ENCODE assay signal across 23 cellular contexts in genomic region chr17:43094129-43094834, GRCh38. TPM values are rescaled to one million over a fixed set of nuclear protein-coding genes. Genes with fewer than 3 reads are reported as not detected.
A peak's percentile ranks its signal among the peaks of the same experiment; 100 is the strongest.
DNase-seq lines count a peak whose midpoint lies in the region; ATAC-seq, FAIRE-seq and TF ChIP-seq lines count a peak whose summit lies in the region.
"Had no signal": no experiment of that assay in that cellular context is flagged by ENCODE, and none has a peak within 500 bp of the region (broad histone marks: within the 10 kb centered on the region; RNA-seq: fewer than 3 reads in every experiment).

No MANE protein-coding gene starts in this region.

- no peak overlapping the region for H3K4me3 ChIP-seq in AG04450 (ENCODE audit: low read depth, low read length)
- H3K4me3 ChIP-seq: uterus had no signal

- H3K27me3 ChIP-seq in AG04450 (ENCODE audit: control insufficient read depth, insufficient read depth, low read length), result no peaks in the 10 kb centered on the region
- H3K27me3 ChIP-seq: uterus had no signal

- DNase-seq in AG04450 (ENCODE audit: low read depth, low spot score) (no peak), GM04504 (ENCODE audit: low read depth) (peak; percentile 53), astrocyte of the hippocampus (ENCODE audit: low read depth, low spot score) (peak; percentile 68), inferior parietal cortex (ENCODE audit: extremely low spot score) (peak; percentile 23), RCC 7860 (ENCODE audit: low spot score) (no peak)
- DNase-seq: activated CD8-positive, alpha-beta T cell treated with anti-CD3 and anti-CD28 coated beads, Interleukin-2, amount 10 ng/mL, durations not matched to agents 7 days and 5 days; activated naive CD8-positive, alpha-beta T cell treated with anti-CD3 and anti-CD28 coated beads, Interleukin-2, amount 50 U/mL, for 24 hours; Calu3; head of caudate nucleus; mammary epithelial cell; MV-4-11; NCI-H2107; NCI-H82; stimulated activated naive CD8-positive, alpha-beta T cell treated with anti-CD3 and anti-CD28 coated beads, Interleukin-15, amount 100 ng/mL, for 72 hours; uterus had no signal

- CTCF ChIA-PET in AG04450 (lab: Charles Lee), result interaction anchor here (0.6 kb wide), 1 partner anchor 71 kb away, joined by 4 read pairs; no protein-coding TSS in a partner anchor

- ATAC-seq in GM21423 (IDR thresholded peaks at IDR 0.05; ENCODE audit: unreplicated experiment), result no peak
- no peak for ATAC-seq in GM19467 (IDR thresholded peaks at IDR 0.05; ENCODE audit: unreplicated experiment)
- no peak for ATAC-seq in GM18498 (IDR thresholded peaks at IDR 0.05; ENCODE audit: unreplicated experiment)
- ATAC-seq: activated CD8-positive, alpha-beta T cell treated with anti-CD3 and anti-CD28 coated beads, Interleukin-2, amount 10 ng/mL, durations not matched to agents 7 days and 5 days; activated naive CD8-positive, alpha-beta T cell treated with anti-CD3 and anti-CD28 coated beads, Interleukin-2, amount 50 U/mL, for 24 hours; natural killer cell treated with Interleukin-12 subunit alpha and Interleukin-12 subunit beta and Interleukin-15 and Interleukin-18, amount 100 ng/mL, for 72 hours; Panc1; stimulated activated naive CD8-positive, alpha-beta T cell treated with anti-CD3 and anti-CD28 coated beads, Interleukin-15, amount 100 ng/mL, for 72 hours had no signal

- no peaks in the 10 kb centered on the region for H3K9me3 ChIP-seq in AG04450 (ENCODE audit: control insufficient read depth, insufficient read depth, low read length)
- H3K9me3 ChIP-seq: uterus had no signal

- POLR2A ChIA-PET in AG04450 (lab: Yijun Ruan, JAX), result no interaction called here

- no peak for TF ChIP-seq CTCF in AG04450 (IDR thresholded peaks at IDR 0.05; ENCODE audit: low read depth, low read length)

- peak overlapping the region; percentile 42 for H3K27ac ChIP-seq in AG04450 (ENCODE audit: low read depth, low read length)

- FAIRE-seq in RCC 7860 (lab: Jason Lieb, UNC), result no peak
- FAIRE-seq: colon, endothelial cell of umbilical vein, islet of Langerhans had no signal

RNA-seq across cellular contexts. Expression of gene BRCA1, which starts 30.9 kb away (rescaled TPM):
- polyA plus RNA-seq in AG04450 (2011; rRNA removed), result 5.1 and 8.1 TPM in 2 replicates
- 15.2 and 17.5 TPM in 2 replicates for polyA minus RNA-seq in AG04450 (2011; rRNA and poly(A)+ RNA removed)

Comparison
In these comparisons a context has a peak if more than half of its experiments do, and no peak if none do; other contexts are left out.
1. DNase-seq: peak in GM04504 (single experiment), astrocyte of the hippocampus (single experiment) and inferior parietal cortex (single experiment); none in AG04450 (single experiment) and RCC 7860 (single experiment).